Comparison of ENCODE assay signal across 19 cellular contexts in genomic region chr12:54163147-54163546, GRCh38.
"Had no signal": no experiment of that assay in that cellular context is flagged by ENCODE, and none has a peak within 500 bp of the region (broad histone marks: within the 10 kb centered on the region; RNA-seq: fewer than 3 reads in every experiment).

No MANE protein-coding gene starts in this region.

- FAIRE-seq: colon, islet of Langerhans had no signal

- H3K36me3 ChIP-seq: esophagus muscularis mucosa, gastrocnemius medialis, heart right ventricle, neutrophil, sigmoid colon had no signal

- H3K9me3 ChIP-seq: esophagus muscularis mucosa, gastrocnemius medialis, heart right ventricle, mucosa of descending colon, neutrophil, sigmoid colon had no signal

- H3K27ac Mint-ChIP-seq: dendritic cell treated with granulocyte-macrophage colony-stimulating factor and Interleukin-4, amounts not matched to agents 40 ng/mL and 50 ng/mL, for 4 days; effector memory CD8-positive, alpha-beta T cell; natural killer cell had no signal

- H3K4me1 Mint-ChIP-seq: natural killer cell had no signal

- H3K4me3 Mint-ChIP-seq: dendritic cell treated with granulocyte-macrophage colony-stimulating factor and Interleukin-4, amounts not matched to agents 40 ng/mL and 50 ng/mL, for 4 days; effector memory CD8-positive, alpha-beta T cell; natural killer cell had no signal

- H3K27ac ChIP-seq: epithelial cell of prostate, esophagus muscularis mucosa, gastrocnemius medialis, heart right ventricle, neutrophil, sigmoid colon, skin epidermis had no signal

- DNase-seq: effector memory CD8-positive, alpha-beta T cell; gastrocnemius medialis; heart right ventricle; hypothalamus; mammary epithelial cell; mucosa of descending colon; natural killer cell; sigmoid colon; stimulated activated CD4-positive, alpha-beta T cell treated with anti-CD3 and anti-CD28 coated beads, Interleukin-2, amount 100 ng/mL, for 24 hours; stimulated activated naive CD4-positive, alpha-beta T cell treated with Interleukin-2 at 50 U/mL for 16 hours; trophoblast cell had no signal

- H3K36me3 Mint-ChIP-seq: natural killer cell had no signal

- H3K9me3 Mint-ChIP-seq: dendritic cell treated with granulocyte-macrophage colony-stimulating factor and Interleukin-4, amounts not matched to agents 40 ng/mL and 50 ng/mL, for 4 days; effector memory CD8-positive, alpha-beta T cell; natural killer cell had no signal

- H3K4me3 ChIP-seq: esophagus muscularis mucosa, gastrocnemius medialis, heart right ventricle, mucosa of descending colon, sigmoid colon, skin epidermis had no signal

- ATAC-seq: effector memory CD8-positive, alpha-beta T cell; gastrocnemius medialis; heart right ventricle; left lobe of liver; mucosa of descending colon; natural killer cell had no signal

- H3K27me3 ChIP-seq: gastrocnemius medialis had no signal
